23 cellular contexts compared by ENCODE assay signal in genomic region chr22:31235076-31235475, GRCh38. TPM values are rescaled to one million over a fixed set of nuclear protein-coding genes. Genes with fewer than 3 reads are reported as not detected.
DNase-seq lines count a peak whose midpoint lies in the region; ATAC-seq, FAIRE-seq and TF ChIP-seq lines count a peak whose summit lies in the region.
"Had no signal": no experiment of that assay in that cellular context is flagged by ENCODE, and none has a peak within 500 bp of the region (broad histone marks: within the 10 kb centered on the region; RNA-seq: fewer than 3 reads in every experiment).

No MANE protein-coding gene starts in this region.

- H3K79me2 ChIP-seq in HepG2 (ENCODE audit: insufficient read depth, low read length): peaks cover 50% of the 10 kb centered on the region
- H3K79me2 ChIP-seq in hepatocyte: peaks cover 20% of the 10 kb centered on the region

- no peak overlapping the region for H3K4me3 ChIP-seq in liver (ENCODE audit: low read depth in 1 of 3, low read length in 3 of 3)
- H3K4me3 ChIP-seq in HepG2 (replicated peaks in 1 of 3; ENCODE audit: insufficient read depth in 1 of 3, low read depth in 2 of 3, low read length in 3 of 3): no peak overlapping the region
- no peak overlapping the region for H3K4me3 ChIP-seq in lung
- no peak overlapping the region for H3K4me3 ChIP-seq in upper lobe of left lung
- H3K4me3 ChIP-seq in vagina: no peak overlapping the region
- H3K4me3 ChIP-seq in hepatocyte: no peak overlapping the region
- H3K4me3 ChIP-seq: esophagus muscularis mucosa, mucosa of descending colon, SJSA1 had no signal

- TF ChIP-seq CTCF in liver (IDR thresholded peaks at IDR 0.05; ENCODE audit: low read depth, low read length, missing input control): no peak
- no peak for TF ChIP-seq CTCF in HepG2 (CRISPR knock-in tag; IDR thresholded peaks at IDR 0.05)
- TF ChIP-seq CTCF in lung (IDR thresholded peaks at IDR 0.05; ENCODE audit: control extremely low read depth, extremely low read depth): no peak
- TF ChIP-seq CTCF in upper lobe of left lung (IDR thresholded peaks at IDR 0.05): no peak
- no peak for TF ChIP-seq CTCF in vagina (IDR thresholded peaks at IDR 0.05)
- no peak for TF ChIP-seq CTCF in RWPE1 (conservative IDR thresholded peaks at IDR 0.05; ENCODE audit: low read depth)
- no peak for TF ChIP-seq CTCF in hepatocyte (IDR thresholded peaks at IDR 0.05; ENCODE audit: poor library complexity)

- FAIRE-seq in HepG2 (lab: Jason Lieb, UNC): no peak
- FAIRE-seq: H1, islet of Langerhans had no signal

- BruUV-seq in HepG2 (replicated peaks; lab: Mats Ljungman, UMichigan): no TSS peak

- in situ Hi-C loops in HepG2 (cut with HindIII; ENCODE audit: extremely low pct_ligation_motif_present, low pct_unique_long_range_greater_than_20kb): no loop called here

- ATAC-seq in HepG2: no peak
- ATAC-seq in lung (ENCODE audit: insufficient read depth, low FRiP score): peak; percentile 29
- no peak for ATAC-seq in upper lobe of left lung (ENCODE audit: low FRiP score in 2 of 2)
- ATAC-seq: mucosa of descending colon had no signal

- peaks cover 12% of the 10 kb centered on the region; the same call in 1 of the 2 replicates for H4K20me1 ChIP-seq in HepG2 (ENCODE audit: insufficient read depth, low read length)
- H4K20me1 ChIP-seq in hepatocyte (ENCODE audit: insufficient read depth, poor library complexity, severe bottlenecking): no peaks in the 10 kb centered on the region

- DNase-seq in HepG2 (ENCODE audit: low spot score): no peak
- peak; percentile 21 for DNase-seq in amniotic epithelial cell (ENCODE audit: low read depth)
- no peak for DNase-seq in lung (ENCODE audit: low spot score)
- DNase-seq in upper lobe of left lung: peak in 1 of 2 donors; percentile 44
- DNase-seq in vagina (ENCODE audit: extremely low spot score in 2 of 2): no peak
- no peak for DNase-seq in RWPE1 (ENCODE audit: low spot score)
- no peak for DNase-seq in hepatocyte (ENCODE audit: low spot score)
- DNase-seq: ACHN; activated CD8-positive, alpha-beta memory T cell treated with anti-CD3 and anti-CD28 coated beads, Interleukin-2, amount 50 U/mL, for 48 hours; activated naive CD4-positive, alpha-beta T cell treated with anti-CD3 and anti-CD28 coated beads, Interleukin-2, amount 50 U/mL, for 16 hours; Caco-2; glutamatergic neuron; mucosa of descending colon; NCI-H1105 treated with DMSO at 0.1 percent for 48 hours; NCI-H526 treated with DMSO at 0.1 percent for 48 hours; substantia nigra; T-helper 9 cell had no signal

- H3K9me3 ChIP-seq in liver (ENCODE audit: control insufficient read depth in 4 of 4, low read length in 3 of 4): no peaks in the 10 kb centered on the region
- H3K9me3 ChIP-seq in HepG2 (ENCODE audit: low read length): no peaks in the 10 kb centered on the region
- H3K9me3 ChIP-seq in lung (ENCODE audit: control insufficient read depth in 2 of 2, insufficient read depth in 1 of 2, low read length in 1 of 2): no peaks in the 10 kb centered on the region
- H3K9me3 ChIP-seq in upper lobe of left lung: no peaks in the 10 kb centered on the region
- H3K9me3 ChIP-seq in vagina: no peaks in the 10 kb centered on the region
- H3K9me3 ChIP-seq in hepatocyte (ENCODE audit: low read depth): no peaks in the 10 kb centered on the region
- H3K9me3 ChIP-seq: Caco-2, esophagus muscularis mucosa, mucosa of descending colon, SJSA1 had no signal

- H2AFZ ChIP-seq in HepG2 (ENCODE audit: low read length): no peak overlapping the region
- H2AFZ ChIP-seq in hepatocyte: no peak overlapping the region

- H3K4me1 ChIP-seq in liver (ENCODE audit: control insufficient read depth in 4 of 4, insufficient read depth in 4 of 4, low read length in 3 of 4): peaks cover 3 to 15% (median 11%) of the 10 kb centered on the region in 4 donors
- H3K4me1 ChIP-seq in HepG2 (ENCODE audit: insufficient read depth, low read length): peaks cover 30% of the 10 kb centered on the region
- peaks cover 0 to 11% of the 10 kb centered on the region in 2 donors for H3K4me1 ChIP-seq in lung (ENCODE audit: control insufficient read depth in 2 of 2, insufficient read depth in 2 of 2, low read length in 2 of 2)
- peaks cover 50 to 68% (median 60%) of the 10 kb centered on the region in 4 donors for H3K4me1 ChIP-seq in upper lobe of left lung
- peaks cover 11% of the 10 kb centered on the region for H3K4me1 ChIP-seq in vagina
- peaks cover 19% of the 10 kb centered on the region for H3K4me1 ChIP-seq in hepatocyte (ENCODE audit: insufficient read depth)

- H3K9me2 ChIP-seq in hepatocyte (replicated peaks; ENCODE audit: insufficient read depth): no peaks in the 10 kb centered on the region

- TF ChIP-seq EP300 in HepG2 (IDR thresholded peaks at IDR 0.05; ENCODE audit: low read depth in 2 of 2, low read length in 2 of 2): no peak
- TF ChIP-seq EP300 in HepG2 (CRISPR knock-in tag; IDR thresholded peaks at IDR 0.05; ENCODE audit: borderline replicate concordance): no peak
- TF ChIP-seq EP300 in upper lobe of left lung (IDR thresholded peaks at IDR 0.05): peak in 1 of 4 donors; percentile 30

- H3K36me3 ChIP-seq in liver (ENCODE audit: control insufficient read depth in 4 of 4, insufficient read depth in 3 of 4, low read depth in 1 of 4, low read length in 3 of 4) (peaks cover 0 to 6% (median 0%) of the 10 kb centered on the region in 4 donors), HepG2 (replicated peaks in 1 of 2; ENCODE audit: control insufficient read depth in 1 of 2, insufficient read depth in 2 of 2, low read length in 2 of 2) (peaks cover 20 to 67% of the 10 kb centered on the region in 2 experiments), lung (ENCODE audit: control insufficient read depth in 2 of 2, insufficient read depth in 2 of 2, low read length in 2 of 2) (peaks cover 2 to 3% of the 10 kb centered on the region in 2 donors), upper lobe of left lung (no peaks in the 10 kb centered on the region), vagina (no peaks in the 10 kb centered on the region), hepatocyte (replicated peaks; ENCODE audit: insufficient read depth, low read depth) (no peaks in the 10 kb centered on the region)

- WGBS in liver: 64% methylated on average over 3 of the region's 3 CpGs
- WGBS in HepG2 (ENCODE audit: low lambda C conversion rate): 95% methylated on average over 3 of the region's 3 CpGs
- WGBS in lung, 2 donors: 23 to 45% methylated on average over 3 of the region's 3 CpGs
- 36 to 66% methylated on average over 3 of the region's 3 CpGs for WGBS in upper lobe of left lung, 2 donors
- 70% methylated on average over 3 of the region's 3 CpGs for WGBS in hepatocyte (ENCODE audit: low lambda C conversion rate, missing lambda C conversion rate)

- H3K27ac ChIP-seq in liver (ENCODE audit: low read depth in 1 of 2, low read length in 2 of 2): peak overlapping the region in 1 of 2 donors; percentile 6
- no peak overlapping the region for H3K27ac ChIP-seq in HepG2 (ENCODE audit: extremely low read length, insufficient read depth, low read length)
- peak overlapping the region in 1 of 2 donors; percentile 32 for H3K27ac ChIP-seq in lung (ENCODE audit: low read depth in 1 of 2, low read length in 1 of 2)
- peak overlapping the region; percentile 49 to 92 (median 70) for H3K27ac ChIP-seq in upper lobe of left lung
- no peak overlapping the region for H3K27ac ChIP-seq in vagina
- H3K27ac ChIP-seq in RWPE1: no peak overlapping the region
- H3K27ac ChIP-seq in hepatocyte: no peak overlapping the region
- H3K27ac ChIP-seq: esophagus muscularis mucosa, HL-60, SJSA1 had no signal

- H3K4me2 ChIP-seq in HepG2 (ENCODE audit: low read depth, low read length) (no peak overlapping the region), hepatocyte (no peak overlapping the region)

- intact Hi-C loops in HepG2 (cut with micrococcal nuclease; ENCODE audit: unreplicated experiment): no loop called here
- intact Hi-C loops in vagina (cut with DNase I): no loop called here

- TF ChIP-seq RAD21 in liver (IDR thresholded peaks at IDR 0.05) (no peak), HepG2 (CRISPR knock-in tag; IDR thresholded peaks at IDR 0.05) (no peak)

- POLR2A ChIA-PET in HepG2 (lab: Yijun Ruan, JAX) (no interaction called here), RWPE1 (lab: Yijun Ruan, JAX; ENCODE audit: low non-redundant PET) (no interaction called here)

- no peaks in the 10 kb centered on the region for H3K27me3 ChIP-seq in liver (ENCODE audit: control insufficient read depth in 4 of 4, insufficient read depth in 4 of 4, low read length in 3 of 4)
- H3K27me3 ChIP-seq in HepG2 (ENCODE audit: control insufficient read depth in 1 of 2, insufficient read depth in 2 of 2, low read length in 2 of 2): no peaks in the 10 kb centered on the region
- H3K27me3 ChIP-seq in lung (ENCODE audit: control insufficient read depth, insufficient read depth): no peaks in the 10 kb centered on the region
- H3K27me3 ChIP-seq in upper lobe of left lung: no peaks in the 10 kb centered on the region
- no peaks in the 10 kb centered on the region for H3K27me3 ChIP-seq in vagina
- no peaks in the 10 kb centered on the region for H3K27me3 ChIP-seq in hepatocyte
- H3K27me3 ChIP-seq: esophagus muscularis mucosa, SJSA1 had no signal

- CTCF ChIA-PET in HepG2 (lab: Yijun Ruan, JAX; ENCODE audit: low intra/inter-chr PET ratio, low total read pairs) (no interaction called here), RWPE1 (lab: Yijun Ruan, JAX) (no interaction called here)

- no peak for TF ChIP-seq POLR2A in HepG2 (IDR thresholded peaks at IDR 0.05; ENCODE audit: insufficient read depth in 1 of 2, low read depth in 2 of 2, low read length in 2 of 2)
- no peak for TF ChIP-seq POLR2A in upper lobe of left lung (IDR thresholded peaks at IDR 0.05)
- no peak for TF ChIP-seq POLR2A in vagina (IDR thresholded peaks at IDR 0.05)

- H3K9ac ChIP-seq in liver (ENCODE audit: low read depth in 1 of 2, low read length in 2 of 2) (no peak overlapping the region), HepG2 (ENCODE audit: insufficient read depth, low read depth, low read length) (no peak overlapping the region)

RNA-seq across cellular contexts. Expression of gene LIMK2, which starts 23.0 kb away (rescaled TPM):
- total RNA-seq in liver (10 to 100 TPM; 13.6 to 39.2 TPM), HepG2 (2016; rRNA removed; fragmentation: Illumina TruSeq; extraction: Trizol) (25.9 and 29.8 TPM in 2 replicates), lung (10 to 100 TPM; 80.0 to 82.8 TPM), upper lobe of left lung (100 to 1,000 TPM in 2 of 6 donors, 10 to 100 TPM in 4; 44.5 to 141 (median 75.8) TPM), vagina (120 TPM), hepatocyte (33.0 and 45.9 TPM in 2 replicates)
- polyA plus RNA-seq in liver (10 to 100 TPM in 1 of 2 donors, 1 to 10 TPM in 1; 6.6 to 13.3 TPM), HepG2 (2011; rRNA removed) (20.9 and 22.2 TPM in 2 replicates), lung (100 to 1,000 TPM in 1 of 2 donors, 10 to 100 TPM in 1; 27.3 to 113 TPM), hepatocyte (49.9 and 52.6 TPM in 2 replicates)
- total RNA-seq in HepG2 (2016; cell fraction: cytosol; rRNA removed; fragmentation: Illumina TruSeq; extraction: Trizol; ENCODE audit: low read depth): 11.6 and 11.9 TPM in 2 replicates
- 23.7 and 30.9 TPM in 2 replicates for total RNA-seq in HepG2 (2016; cell fraction: insoluble cytoplasmic fraction; rRNA removed; fragmentation: Illumina TruSeq; extraction: Trizol)
- total RNA-seq in HepG2 (2016; cell fraction: membrane; rRNA removed; fragmentation: Illumina TruSeq; extraction: Trizol): 16.0 and 16.7 TPM in 2 replicates
- 34.7 and 39.4 TPM in 2 replicates for total RNA-seq in HepG2 (2016; cell fraction: nucleus; rRNA removed; fragmentation: Illumina TruSeq; extraction: Trizol)
- 13.6 and 17.8 TPM in 2 replicates for polyA plus RNA-seq in HepG2 (2011; cell fraction: cytosol; rRNA removed)
- polyA plus RNA-seq in HepG2 (2011; cell fraction: nucleus; rRNA removed): 73.7 and 77.5 TPM in 2 replicates
- polyA plus RNA-seq in HepG2 (2012): 13.8 and 20.5 TPM in 2 replicates
- polyA plus RNA-seq in HepG2 (2016; cell fraction: cytosol; fragmentation: Illumina TruSeq; extraction: Trizol; ENCODE audit: low read depth): 3.6 and 3.7 TPM in 2 replicates
- polyA plus RNA-seq in HepG2 (2016; cell fraction: insoluble cytoplasmic fraction; fragmentation: Illumina TruSeq; extraction: Trizol; ENCODE audit: low read depth): 18.1 and 21.1 TPM in 2 replicates
- 6.3 and 6.8 TPM in 2 replicates for polyA plus RNA-seq in HepG2 (2016; cell fraction: membrane; fragmentation: Illumina TruSeq; extraction: Trizol; ENCODE audit: low read depth)
- polyA plus RNA-seq in HepG2 (2016; cell fraction: nucleus; fragmentation: Illumina TruSeq; extraction: Trizol; ENCODE audit: insufficient read depth, low read depth): 49.2 and 49.7 TPM in 2 replicates
- 7.4 and 68.6 TPM in 2 replicates for polyA minus RNA-seq in HepG2 (2011; rRNA and poly(A)+ RNA removed; ENCODE audit: low replicate concordance)
- polyA minus RNA-seq in HepG2 (2011; cell fraction: cytosol; rRNA and poly(A)+ RNA removed): 11.4 and 15.5 TPM in 2 replicates
- 67.0 and 76.2 TPM in 2 replicates for polyA minus RNA-seq in HepG2 (2011; cell fraction: nucleus; rRNA and poly(A)+ RNA removed)

RNA-seq across cellular contexts. Expression of gene PIK3IP1, which starts 57.2 kb away (rescaled TPM):
- total RNA-seq in liver (1 to 10 TPM; 7.3 to 7.8 TPM), HepG2 (2016; rRNA removed; fragmentation: Illumina TruSeq; extraction: Trizol) (0.44 and 1.3 TPM in 2 replicates), lung (10 to 100 TPM; 25.4 to 47.1 TPM), upper lobe of left lung (10 to 100 TPM; 38.9 to 97.1 (median 65.8) TPM), vagina (32.4 TPM), hepatocyte (17.9 and 22.2 TPM in 2 replicates)
- polyA plus RNA-seq in liver (1 to 10 TPM; 3.1 to 4.7 TPM), HepG2 (2011; rRNA removed) (2.5 and 5.3 TPM in 2 replicates), lung (10 to 100 TPM; 11.5 to 34.0 TPM), hepatocyte (19.5 and 22.4 TPM in 2 replicates)
- 0.26 and 0.30 TPM in 2 replicates for total RNA-seq in HepG2 (2016; cell fraction: cytosol; rRNA removed; fragmentation: Illumina TruSeq; extraction: Trizol; ENCODE audit: low read depth)
- total RNA-seq in HepG2 (2016; cell fraction: insoluble cytoplasmic fraction; rRNA removed; fragmentation: Illumina TruSeq; extraction: Trizol): 0.49 and 1.3 TPM in 2 replicates
- total RNA-seq in HepG2 (2016; cell fraction: membrane; rRNA removed; fragmentation: Illumina TruSeq; extraction: Trizol): 0.34 and 0.41 TPM in 2 replicates
- 1.5 and 2.0 TPM in 2 replicates for total RNA-seq in HepG2 (2016; cell fraction: nucleus; rRNA removed; fragmentation: Illumina TruSeq; extraction: Trizol)
- 2.4 and 5.0 TPM in 2 replicates for polyA plus RNA-seq in HepG2 (2011; cell fraction: cytosol; rRNA removed)
- polyA plus RNA-seq in HepG2 (2011; cell fraction: nucleus; rRNA removed): 2.3 and 4.8 TPM in 2 replicates
- 4.8 and 7.6 TPM in 2 replicates for polyA plus RNA-seq in HepG2 (2012)
- polyA plus RNA-seq in HepG2 (2016; cell fraction: cytosol; fragmentation: Illumina TruSeq; extraction: Trizol; ENCODE audit: low read depth): 0.06 and 0.11 TPM in 2 replicates
- polyA plus RNA-seq in HepG2 (2016; cell fraction: insoluble cytoplasmic fraction; fragmentation: Illumina TruSeq; extraction: Trizol; ENCODE audit: low read depth): 0.21 and 0.38 TPM in 2 replicates
- polyA plus RNA-seq in HepG2 (2016; cell fraction: membrane; fragmentation: Illumina TruSeq; extraction: Trizol; ENCODE audit: low read depth): 0.10 and 0.14 TPM in 2 replicates
- polyA plus RNA-seq in HepG2 (2016; cell fraction: nucleus; fragmentation: Illumina TruSeq; extraction: Trizol; ENCODE audit: insufficient read depth, low read depth): 1.7 and 2.4 TPM in 2 replicates
- polyA minus RNA-seq in HepG2 (2011; rRNA and poly(A)+ RNA removed; ENCODE audit: low replicate concordance): 2.1 and 3.8 TPM in 2 replicates
- 2.0 and 4.0 TPM in 2 replicates for polyA minus RNA-seq in HepG2 (2011; cell fraction: cytosol; rRNA and poly(A)+ RNA removed)
- polyA minus RNA-seq in HepG2 (2011; cell fraction: nucleus; rRNA and poly(A)+ RNA removed): 2.1 and 4.0 TPM in 2 replicates

Comparison
In these comparisons a context has a peak if more than half of its experiments do, and no peak if none do; other contexts are left out.
1. H3K27ac ChIP-seq: peak in upper lobe of left lung (4 of 4); none in HepG2 (single experiment), vagina (single experiment), RWPE1 (single experiment) and hepatocyte (single experiment).